In the genomic region with DNA sequence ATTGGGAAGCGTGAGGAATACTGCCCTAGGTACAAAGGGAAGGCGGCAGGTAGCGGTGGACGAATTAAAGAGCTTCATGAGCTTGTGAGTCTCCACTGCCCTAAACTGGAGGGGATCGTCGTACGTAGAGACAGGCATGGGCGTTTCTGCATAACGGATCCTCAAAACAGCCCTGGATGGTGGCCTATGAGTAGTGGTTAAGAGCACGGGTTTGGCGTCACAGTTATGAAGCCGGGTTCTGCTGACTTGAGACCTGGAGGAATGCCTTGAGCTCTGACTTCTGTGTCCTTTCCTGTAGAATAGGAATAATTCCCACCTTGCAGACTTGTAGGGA, we compare ENCODE assay signal across 8 cellular contexts. TPM values are rescaled to one million over a fixed set of nuclear protein-coding genes. Genes with fewer than 3 reads are reported as not detected.
DNase-seq lines count a peak whose midpoint lies in the region; ATAC-seq and TF ChIP-seq lines count a peak whose summit lies in the region.

No MANE protein-coding gene starts in this region.

- WGBS in right lobe of liver (ENCODE audit: insufficient coverage, low coverage, low lambda C conversion rate, missing lambda C conversion rate): 0% methylated on average over 12 of the region's 12 CpGs

- H3K27ac ChIP-seq in right lobe of liver: peak overlapping the region; percentile 93 to 98 (median 95)

- in situ Hi-C loops in SK-MEL-5 (cut with HindIII; ENCODE audit: low pct_unique_long_range_greater_than_20kb, low sequenced_read_pairs): no loop called here

- TF ChIP-seq POLR2A in right lobe of liver (IDR thresholded peaks at IDR 0.05): no peak

- H3K27ac Mint-ChIP-seq in stimulated activated effector memory CD8-positive, alpha-beta T cell treated with anti-CD3 and anti-CD28 coated beads, Interleukin-12 subunit alpha, Interleukin-12 subunit beta, amount 100 ng/mL, for 72 hours: peak overlapping the region; percentile 98

- H3K36me3 ChIP-seq in right lobe of liver: peaks cover 0 to 34% (median 10%) of the 10 kb centered on the region in 4 donors

- H3K4me3 ChIP-seq in right lobe of liver: peak overlapping the region; percentile 61 to 82 (median 81)

- no peaks in the 10 kb centered on the region for H3K9me3 Mint-ChIP-seq in stimulated activated effector memory CD8-positive, alpha-beta T cell treated with anti-CD3 and anti-CD28 coated beads, Interleukin-12 subunit alpha, Interleukin-12 subunit beta, amount 100 ng/mL, for 72 hours

- H3K27me3 ChIP-seq in right lobe of liver: no peaks in the 10 kb centered on the region

- ATAC-seq in GM21737 (IDR thresholded peaks at IDR 0.05; ENCODE audit: unreplicated experiment): peak; percentile 6
- peak; percentile 3 to 21 (median 8) for ATAC-seq in right lobe of liver
- ATAC-seq in stimulated activated effector memory CD8-positive, alpha-beta T cell treated with anti-CD3 and anti-CD28 coated beads, Interleukin-12 subunit alpha, Interleukin-12 subunit beta, amount 100 ng/mL, for 72 hours: peak; percentile 37

- TF ChIP-seq CTCF in right lobe of liver (IDR thresholded peaks at IDR 0.05): no peak

- H3K4me1 Mint-ChIP-seq in stimulated activated effector memory CD8-positive, alpha-beta T cell treated with anti-CD3 and anti-CD28 coated beads, Interleukin-12 subunit alpha, Interleukin-12 subunit beta, amount 100 ng/mL, for 72 hours: peaks cover 20% of the 10 kb centered on the region

- DNase-seq in AG08395 (ENCODE audit: low spot score) (peak; percentile 59), SK-MEL-5 (ENCODE audit: low read depth, low spot score) (peak; percentile 44), right lobe of liver (no peak), cerebellar cortex (ENCODE audit: low spot score) (no peak), NCI-H1417 treated with DMSO at 0.1 percent for 48 hours (lab: John Stamatoyannopoulos, UW) (no peak)
- DNase-seq in central memory CD4-positive, alpha-beta T cell: peak; percentile 54
- peak in 1 of 2 donors; percentile 8 for DNase-seq in stimulated activated effector memory CD8-positive, alpha-beta T cell treated with anti-CD3 and anti-CD28 coated beads, Interleukin-12 subunit alpha, Interleukin-12 subunit beta, amount 100 ng/mL, for 72 hours (ENCODE audit: low spot score in 2 of 2)

- H3K4me1 ChIP-seq in right lobe of liver: peaks cover 0 to 26% (median 6%) of the 10 kb centered on the region in 4 donors

- H3K4me3 Mint-ChIP-seq in stimulated activated effector memory CD8-positive, alpha-beta T cell treated with anti-CD3 and anti-CD28 coated beads, Interleukin-12 subunit alpha, Interleukin-12 subunit beta, amount 100 ng/mL, for 72 hours: peak overlapping the region; percentile 98

- intact Hi-C loops in right lobe of liver (cut with DNase I): no loop called here

- H3K36me3 Mint-ChIP-seq in stimulated activated effector memory CD8-positive, alpha-beta T cell treated with anti-CD3 and anti-CD28 coated beads, Interleukin-12 subunit alpha, Interleukin-12 subunit beta, amount 100 ng/mL, for 72 hours: peaks cover 62% of the 10 kb centered on the region

- no peaks in the 10 kb centered on the region for H3K9me3 ChIP-seq in right lobe of liver

RNA-seq across cellular contexts. Expression of gene TMEM138, which starts 0.3 kb away (rescaled TPM):
- 37.2 and 38.7 TPM in 2 replicates for total RNA-seq in SK-MEL-5 (2014; rRNA removed; shearing (Covaris generic))
- 30.9 and 33.0 TPM in 2 replicates for polyA plus RNA-seq in SK-MEL-5 (2015; cell fraction: cytosol; rRNA removed)
- 79.3 and 87.7 TPM in 2 replicates for polyA plus RNA-seq in SK-MEL-5 (2015; cell fraction: nucleus; rRNA removed)
- 10 to 100 TPM; 18.2 to 41.0 (median 26.4) TPM for total RNA-seq in right lobe of liver

RNA-seq across cellular contexts. Expression of gene CYB561A3, which starts 0.8 kb away (rescaled TPM):
- 15.1 and 20.5 TPM in 2 replicates for total RNA-seq in SK-MEL-5 (2014; rRNA removed; shearing (Covaris generic))
- polyA plus RNA-seq in SK-MEL-5 (2015; cell fraction: cytosol; rRNA removed): 51.5 and 54.5 TPM in 2 replicates
- 42.6 and 52.8 TPM in 2 replicates for polyA plus RNA-seq in SK-MEL-5 (2015; cell fraction: nucleus; rRNA removed)
- total RNA-seq in right lobe of liver: 10 to 100 TPM; 25.6 to 41.8 (median 35.2) TPM

RNA-seq across cellular contexts. Expression of gene TKFC, which starts 29.5 kb away (rescaled TPM):
- 43.2 and 48.6 TPM in 2 replicates for total RNA-seq in SK-MEL-5 (2014; rRNA removed; shearing (Covaris generic))
- 79.2 and 80.7 TPM in 2 replicates for polyA plus RNA-seq in SK-MEL-5 (2015; cell fraction: cytosol; rRNA removed)
- 232 TPM in 2 replicates for polyA plus RNA-seq in SK-MEL-5 (2015; cell fraction: nucleus; rRNA removed)
- 100 to 1,000 TPM in 4 of 6 experiments, 10 to 100 TPM in 2; 36.6 to 216 (median 124) TPM for total RNA-seq in right lobe of liver

RNA-seq across cellular contexts. Expression of gene DDB1, which starts 29.6 kb away (rescaled TPM):
- 190 and 218 TPM in 2 replicates for total RNA-seq in SK-MEL-5 (2014; rRNA removed; shearing (Covaris generic))
- polyA plus RNA-seq in SK-MEL-5 (2015; cell fraction: cytosol; rRNA removed): 145 and 168 TPM in 2 replicates
- 101 and 129 TPM in 2 replicates for polyA plus RNA-seq in SK-MEL-5 (2015; cell fraction: nucleus; rRNA removed)
- total RNA-seq in right lobe of liver: 10 to 100 TPM; 70.9 to 94.5 (median 83.9) TPM

RNA-seq across cellular contexts. Expression of gene TMEM216, which starts 29.9 kb away (rescaled TPM):
- 0.95 and 2.0 TPM in 2 replicates for total RNA-seq in SK-MEL-5 (2014; rRNA removed; shearing (Covaris generic))
- polyA plus RNA-seq in SK-MEL-5 (2015; cell fraction: cytosol; rRNA removed): 0.06 and 1.7 TPM in 2 replicates
- 0.58 TPM in 1 of 2 replicates, not detected in the other for polyA plus RNA-seq in SK-MEL-5 (2015; cell fraction: nucleus; rRNA removed)
- 1 to 10 TPM; 1.7 to 3.9 (median 2.0) TPM for total RNA-seq in right lobe of liver

Comparison
In these comparisons a context has a peak if more than half of its experiments do, and no peak if none do; other contexts are left out.
1. DNase-seq: peak in AG08395 (single experiment), SK-MEL-5 (single experiment) and central memory CD4-positive, alpha-beta T cell (single experiment); none in right lobe of liver (0 of 3), cerebellar cortex (single experiment) and NCI-H1417 treated with DMSO at 0.1 percent for 48 hours (single experiment).
2. Peak in every context shown above with its lines, with median percentiles within 50 percentile points of each other: ATAC-seq.